ENCODE assay signal across 1 cellular context in the genomic region with DNA sequence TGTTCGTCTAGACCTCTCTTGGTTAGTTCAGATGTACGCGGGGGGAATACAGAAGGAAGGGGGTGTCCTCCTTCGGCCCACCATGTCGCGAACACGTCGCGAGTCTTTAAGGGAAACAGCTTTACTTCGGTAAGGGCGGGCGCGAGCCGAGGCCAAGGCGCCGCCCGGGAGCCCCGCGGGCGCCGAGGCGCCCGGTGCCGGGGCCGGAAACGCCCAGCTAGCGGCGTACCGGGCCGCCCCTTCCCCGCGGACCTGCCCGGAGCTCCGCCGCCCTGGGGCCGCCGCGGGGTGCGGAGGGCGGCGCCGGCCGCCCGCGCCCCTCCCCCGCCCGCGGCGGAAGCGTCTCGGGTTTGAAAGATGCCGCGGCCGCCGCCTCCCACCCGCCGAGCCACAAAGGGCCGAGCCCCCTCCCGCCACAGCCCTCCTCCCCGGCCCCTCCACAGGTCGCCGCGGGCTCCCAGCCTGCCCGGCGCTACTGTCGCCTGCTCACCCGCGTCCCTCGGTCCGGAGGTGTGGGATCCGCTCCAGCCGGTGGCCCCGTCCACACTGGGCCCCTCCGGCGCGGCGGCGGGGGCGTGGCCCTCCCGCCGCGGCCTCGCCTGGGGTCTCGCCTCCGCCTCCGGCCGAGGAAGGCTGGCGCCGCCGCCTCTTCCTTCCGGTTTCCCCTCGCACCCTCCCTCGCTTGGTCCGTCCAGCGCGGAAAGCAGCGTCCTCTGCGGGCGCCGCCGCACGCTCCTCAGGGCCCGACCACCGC.
A peak's percentile ranks its signal among the peaks of the same experiment; 100 is the strongest.
TF ChIP-seq lines count a peak whose summit lies in the region.

A gene (minus strand): TSS at position 715 of the 754 bp plus-strand sequence. CDS start 12,156 bp downstream, outside the sequence.

TF ChIP-seq in HEK293, 187 proteins besides CTCF, POLR2A, EP300 and RAD21 (continued from another document and continues in another):
- TF ChIP-seq ZSCAN30 (tag by site-specific recombination; IDR thresholded peaks at IDR 0.05) = peak; percentile 57; the same call in 1 of the 2 replicates
- TF ChIP-seq ZNF600 (tag by site-specific recombination; IDR thresholded peaks at IDR 0.05) = no peak
- TF ChIP-seq, protein P1, sequence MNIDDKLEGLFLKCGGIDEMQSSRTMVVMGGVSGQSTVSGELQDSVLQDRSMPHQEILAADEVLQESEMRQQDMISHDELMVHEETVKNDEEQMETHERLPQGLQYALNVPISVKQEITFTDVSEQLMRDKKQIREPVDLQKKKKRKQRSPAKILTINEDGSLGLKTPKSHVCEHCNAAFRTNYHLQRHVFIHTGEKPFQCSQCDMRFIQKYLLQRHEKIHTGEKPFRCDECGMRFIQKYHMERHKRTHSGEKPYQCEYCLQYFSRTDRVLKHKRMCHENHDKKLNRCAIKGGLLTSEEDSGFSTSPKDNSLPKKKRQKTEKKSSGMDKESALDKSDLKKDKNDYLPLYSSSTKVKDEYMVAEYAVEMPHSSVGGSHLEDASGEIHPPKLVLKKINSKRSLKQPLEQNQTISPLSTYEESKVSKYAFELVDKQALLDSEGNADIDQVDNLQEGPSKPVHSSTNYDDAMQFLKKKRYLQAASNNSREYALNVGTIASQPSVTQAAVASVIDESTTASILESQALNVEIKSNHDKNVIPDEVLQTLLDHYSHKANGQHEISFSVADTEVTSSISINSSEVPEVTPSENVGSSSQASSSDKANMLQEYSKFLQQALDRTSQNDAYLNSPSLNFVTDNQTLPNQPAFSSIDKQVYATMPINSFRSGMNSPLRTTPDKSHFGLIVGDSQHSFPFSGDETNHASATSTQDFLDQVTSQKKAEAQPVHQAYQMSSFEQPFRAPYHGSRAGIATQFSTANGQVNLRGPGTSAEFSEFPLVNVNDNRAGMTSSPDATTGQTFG (tag by site-specific recombination; IDR thresholded peaks at IDR 0.05; ENCODE audit: borderline replicate concordance) = no peak
- TF ChIP-seq ZNF335 (tag by site-specific recombination; conservative IDR thresholded peaks at IDR 0.05) = no peak
- TF ChIP-seq ZNF214 (tag by site-specific recombination; IDR thresholded peaks at IDR 0.05; ENCODE audit: borderline replicate concordance) = no peak
- no peak for TF ChIP-seq ZNF514 (tag by site-specific recombination; IDR thresholded peaks at IDR 0.05)
- TF ChIP-seq ZNF174 (tag by site-specific recombination; IDR thresholded peaks at IDR 0.05) = no peak
- TF ChIP-seq, protein P2, sequence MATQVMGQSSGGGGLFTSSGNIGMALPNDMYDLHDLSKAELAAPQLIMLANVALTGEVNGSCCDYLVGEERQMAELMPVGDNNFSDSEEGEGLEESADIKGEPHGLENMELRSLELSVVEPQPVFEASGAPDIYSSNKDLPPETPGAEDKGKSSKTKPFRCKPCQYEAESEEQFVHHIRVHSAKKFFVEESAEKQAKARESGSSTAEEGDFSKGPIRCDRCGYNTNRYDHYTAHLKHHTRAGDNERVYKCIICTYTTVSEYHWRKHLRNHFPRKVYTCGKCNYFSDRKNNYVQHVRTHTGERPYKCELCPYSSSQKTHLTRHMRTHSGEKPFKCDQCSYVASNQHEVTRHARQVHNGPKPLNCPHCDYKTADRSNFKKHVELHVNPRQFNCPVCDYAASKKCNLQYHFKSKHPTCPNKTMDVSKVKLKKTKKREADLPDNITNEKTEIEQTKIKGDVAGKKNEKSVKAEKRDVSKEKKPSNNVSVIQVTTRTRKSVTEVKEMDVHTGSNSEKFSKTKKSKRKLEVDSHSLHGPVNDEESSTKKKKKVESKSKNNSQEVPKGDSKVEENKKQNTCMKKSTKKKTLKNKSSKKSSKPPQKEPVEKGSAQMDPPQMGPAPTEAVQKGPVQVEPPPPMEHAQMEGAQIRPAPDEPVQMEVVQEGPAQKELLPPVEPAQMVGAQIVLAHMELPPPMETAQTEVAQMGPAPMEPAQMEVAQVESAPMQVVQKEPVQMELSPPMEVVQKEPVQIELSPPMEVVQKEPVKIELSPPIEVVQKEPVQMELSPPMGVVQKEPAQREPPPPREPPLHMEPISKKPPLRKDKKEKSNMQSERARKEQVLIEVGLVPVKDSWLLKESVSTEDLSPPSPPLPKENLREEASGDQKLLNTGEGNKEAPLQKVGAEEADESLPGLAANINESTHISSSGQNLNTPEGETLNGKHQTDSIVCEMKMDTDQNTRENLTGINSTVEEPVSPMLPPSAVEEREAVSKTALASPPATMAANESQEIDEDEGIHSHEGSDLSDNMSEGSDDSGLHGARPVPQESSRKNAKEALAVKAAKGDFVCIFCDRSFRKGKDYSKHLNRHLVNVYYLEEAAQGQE (tag by site-specific recombination; IDR thresholded peaks at IDR 0.05) = no peak
- TF ChIP-seq, protein P3, sequence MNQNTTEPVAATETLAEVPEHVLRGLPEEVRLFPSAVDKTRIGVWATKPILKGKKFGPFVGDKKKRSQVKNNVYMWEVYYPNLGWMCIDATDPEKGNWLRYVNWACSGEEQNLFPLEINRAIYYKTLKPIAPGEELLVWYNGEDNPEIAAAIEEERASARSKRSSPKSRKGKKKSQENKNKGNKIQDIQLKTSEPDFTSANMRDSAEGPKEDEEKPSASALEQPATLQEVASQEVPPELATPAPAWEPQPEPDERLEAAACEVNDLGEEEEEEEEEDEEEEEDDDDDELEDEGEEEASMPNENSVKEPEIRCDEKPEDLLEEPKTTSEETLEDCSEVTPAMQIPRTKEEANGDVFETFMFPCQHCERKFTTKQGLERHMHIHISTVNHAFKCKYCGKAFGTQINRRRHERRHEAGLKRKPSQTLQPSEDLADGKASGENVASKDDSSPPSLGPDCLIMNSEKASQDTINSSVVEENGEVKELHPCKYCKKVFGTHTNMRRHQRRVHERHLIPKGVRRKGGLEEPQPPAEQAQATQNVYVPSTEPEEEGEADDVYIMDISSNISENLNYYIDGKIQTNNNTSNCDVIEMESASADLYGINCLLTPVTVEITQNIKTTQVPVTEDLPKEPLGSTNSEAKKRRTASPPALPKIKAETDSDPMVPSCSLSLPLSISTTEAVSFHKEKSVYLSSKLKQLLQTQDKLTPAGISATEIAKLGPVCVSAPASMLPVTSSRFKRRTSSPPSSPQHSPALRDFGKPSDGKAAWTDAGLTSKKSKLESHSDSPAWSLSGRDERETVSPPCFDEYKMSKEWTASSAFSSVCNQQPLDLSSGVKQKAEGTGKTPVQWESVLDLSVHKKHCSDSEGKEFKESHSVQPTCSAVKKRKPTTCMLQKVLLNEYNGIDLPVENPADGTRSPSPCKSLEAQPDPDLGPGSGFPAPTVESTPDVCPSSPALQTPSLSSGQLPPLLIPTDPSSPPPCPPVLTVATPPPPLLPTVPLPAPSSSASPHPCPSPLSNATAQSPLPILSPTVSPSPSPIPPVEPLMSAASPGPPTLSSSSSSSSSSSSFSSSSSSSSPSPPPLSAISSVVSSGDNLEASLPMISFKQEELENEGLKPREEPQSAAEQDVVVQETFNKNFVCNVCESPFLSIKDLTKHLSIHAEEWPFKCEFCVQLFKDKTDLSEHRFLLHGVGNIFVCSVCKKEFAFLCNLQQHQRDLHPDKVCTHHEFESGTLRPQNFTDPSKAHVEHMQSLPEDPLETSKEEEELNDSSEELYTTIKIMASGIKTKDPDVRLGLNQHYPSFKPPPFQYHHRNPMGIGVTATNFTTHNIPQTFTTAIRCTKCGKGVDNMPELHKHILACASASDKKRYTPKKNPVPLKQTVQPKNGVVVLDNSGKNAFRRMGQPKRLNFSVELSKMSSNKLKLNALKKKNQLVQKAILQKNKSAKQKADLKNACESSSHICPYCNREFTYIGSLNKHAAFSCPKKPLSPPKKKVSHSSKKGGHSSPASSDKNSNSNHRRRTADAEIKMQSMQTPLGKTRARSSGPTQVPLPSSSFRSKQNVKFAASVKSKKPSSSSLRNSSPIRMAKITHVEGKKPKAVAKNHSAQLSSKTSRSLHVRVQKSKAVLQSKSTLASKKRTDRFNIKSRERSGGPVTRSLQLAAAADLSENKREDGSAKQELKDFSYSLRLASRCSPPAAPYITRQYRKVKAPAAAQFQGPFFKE (tag by site-specific recombination; IDR thresholded peaks at IDR 0.05; ENCODE audit: borderline replicate concordance) = no peak
- no peak for TF ChIP-seq ZNF366 (tag by site-specific recombination; conservative IDR thresholded peaks at IDR 0.05)
- no peak for TF ChIP-seq ZNF394 (tag by site-specific recombination; IDR thresholded peaks at IDR 0.05; ENCODE audit: borderline replicate concordance)
- no peak for TF ChIP-seq ZBTB7A (tag by site-specific recombination; IDR thresholded peaks at IDR 0.05; ENCODE audit: low read depth)
- no peak for TF ChIP-seq ZNF391 (tag by site-specific recombination; IDR thresholded peaks at IDR 0.05; ENCODE audit: borderline replicate concordance, low read depth)
- TF ChIP-seq SALL2 (tag by site-specific recombination; IDR thresholded peaks at IDR 0.05; ENCODE audit: borderline replicate concordance) = no peak
- TF ChIP-seq ZIC2 (tag by site-specific recombination; IDR thresholded peaks at IDR 0.05) = peak; percentile 41; the same call in 1 of the 2 replicates
- peak; percentile 47; the same call in 1 of the 2 replicates for TF ChIP-seq KLF8 (tag by site-specific recombination; IDR thresholded peaks at IDR 0.05)
- TF ChIP-seq, protein P4, sequence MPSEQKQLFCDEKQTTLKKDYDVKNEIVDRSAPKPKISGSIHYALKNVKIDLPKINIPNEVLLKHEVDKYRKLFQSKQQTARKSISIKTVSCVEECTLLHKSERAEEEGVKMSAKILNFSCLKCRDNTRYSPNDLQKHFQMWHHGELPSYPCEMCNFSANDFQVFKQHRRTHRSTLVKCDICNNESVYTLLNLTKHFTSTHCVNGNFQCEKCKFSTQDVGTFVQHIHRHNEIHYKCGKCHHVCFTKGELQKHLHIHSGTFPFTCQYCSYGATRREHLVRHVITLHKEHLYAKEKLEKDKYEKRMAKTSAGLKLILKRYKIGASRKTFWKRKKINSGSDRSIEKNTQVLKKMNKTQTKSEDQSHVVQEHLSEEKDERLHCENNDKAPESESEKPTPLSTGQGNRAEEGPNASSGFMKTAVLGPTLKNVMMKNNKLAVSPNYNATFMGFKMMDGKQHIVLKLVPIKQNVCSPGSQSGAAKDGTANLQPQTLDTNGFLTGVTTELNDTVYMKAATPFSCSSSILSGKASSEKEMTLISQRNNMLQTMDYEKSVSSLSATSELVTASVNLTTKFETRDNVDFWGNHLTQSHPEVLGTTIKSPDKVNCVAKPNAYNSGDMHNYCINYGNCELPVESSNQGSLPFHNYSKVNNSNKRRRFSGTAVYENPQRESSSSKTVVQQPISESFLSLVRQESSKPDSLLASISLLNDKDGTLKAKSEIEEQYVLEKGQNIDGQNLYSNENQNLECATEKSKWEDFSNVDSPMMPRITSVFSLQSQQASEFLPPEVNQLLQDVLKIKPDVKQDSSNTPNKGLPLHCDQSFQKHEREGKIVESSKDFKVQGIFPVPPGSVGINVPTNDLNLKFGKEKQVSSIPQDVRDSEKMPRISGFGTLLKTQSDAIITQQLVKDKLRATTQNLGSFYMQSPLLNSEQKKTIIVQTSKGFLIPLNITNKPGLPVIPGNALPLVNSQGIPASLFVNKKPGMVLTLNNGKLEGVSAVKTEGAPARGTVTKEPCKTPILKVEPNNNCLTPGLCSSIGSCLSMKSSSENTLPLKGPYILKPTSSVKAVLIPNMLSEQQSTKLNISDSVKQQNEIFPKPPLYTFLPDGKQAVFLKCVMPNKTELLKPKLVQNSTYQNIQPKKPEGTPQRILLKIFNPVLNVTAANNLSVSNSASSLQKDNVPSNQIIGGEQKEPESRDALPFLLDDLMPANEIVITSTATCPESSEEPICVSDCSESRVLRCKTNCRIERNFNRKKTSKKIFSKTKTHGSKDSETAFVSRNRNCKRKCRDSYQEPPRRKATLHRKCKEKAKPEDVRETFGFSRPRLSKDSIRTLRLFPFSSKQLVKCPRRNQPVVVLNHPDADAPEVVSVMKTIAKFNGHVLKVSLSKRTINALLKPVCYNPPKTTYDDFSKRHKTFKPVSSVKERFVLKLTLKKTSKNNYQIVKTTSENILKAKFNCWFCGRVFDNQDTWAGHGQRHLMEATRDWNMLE (tag by site-specific recombination; conservative IDR thresholded peaks at IDR 0.05; ENCODE audit: low read depth) = no peak
- no peak for TF ChIP-seq ZBTB17 (tag by site-specific recombination; IDR thresholded peaks at IDR 0.05)
- no peak for TF ChIP-seq ZNF175 (tag by site-specific recombination; IDR thresholded peaks at IDR 0.05)
- TF ChIP-seq GLIS2 (tag by site-specific recombination; IDR thresholded peaks at IDR 0.05) = peak; percentile 47; the same call in 1 of the 2 replicates
- no peak for TF ChIP-seq ZNF19 (tag by site-specific recombination; IDR thresholded peaks at IDR 0.05; ENCODE audit: low read depth)
- no peak for TF ChIP-seq ZNF223 (tag by site-specific recombination; IDR thresholded peaks at IDR 0.05)
- TF ChIP-seq, protein P5, sequence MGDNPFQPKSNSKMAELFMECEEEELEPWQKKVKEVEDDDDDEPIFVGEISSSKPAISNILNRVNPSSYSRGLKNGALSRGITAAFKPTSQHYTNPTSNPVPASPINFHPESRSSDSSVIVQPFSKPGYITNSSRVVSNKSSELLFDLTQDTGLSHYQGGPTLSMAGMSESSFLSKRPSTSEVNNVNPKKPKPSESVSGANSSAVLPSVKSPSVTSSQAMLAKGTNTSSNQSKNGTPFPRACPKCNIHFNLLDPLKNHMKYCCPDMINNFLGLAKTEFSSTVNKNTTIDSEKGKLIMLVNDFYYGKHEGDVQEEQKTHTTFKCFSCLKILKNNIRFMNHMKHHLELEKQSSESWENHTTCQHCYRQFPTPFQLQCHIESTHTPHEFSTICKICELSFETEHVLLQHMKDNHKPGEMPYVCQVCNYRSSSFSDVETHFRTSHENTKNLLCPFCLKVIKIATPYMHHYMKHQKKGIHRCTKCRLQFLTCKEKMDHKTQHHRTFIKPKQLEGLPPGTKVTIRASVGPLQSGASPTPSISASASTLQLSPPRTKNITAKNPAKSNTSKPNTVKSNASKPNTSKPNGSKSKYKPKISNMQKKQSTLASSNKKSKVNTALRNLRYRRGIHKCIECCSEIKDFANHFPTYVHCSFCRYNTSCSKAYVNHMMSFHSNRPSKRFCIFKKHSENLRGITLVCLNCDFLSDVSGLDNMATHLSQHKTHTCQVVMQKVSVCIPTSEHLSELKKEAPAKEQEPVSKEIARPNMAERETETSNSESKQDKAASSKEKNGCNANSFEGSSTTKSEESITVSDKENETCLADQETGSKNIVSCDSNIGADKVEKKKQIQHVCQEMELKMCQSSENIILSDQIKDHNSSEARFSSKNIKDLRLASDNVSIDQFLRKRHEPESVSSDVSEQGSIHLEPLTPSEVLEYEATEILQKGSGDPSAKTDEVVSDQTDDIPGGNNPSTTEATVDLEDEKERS (tag by site-specific recombination; IDR thresholded peaks at IDR 0.05) = no peak
- TF ChIP-seq WT1 (tag by site-specific recombination; IDR thresholded peaks at IDR 0.05) = no peak
- no peak for TF ChIP-seq ZNF2 (tag by site-specific recombination; IDR thresholded peaks at IDR 0.05)
- no peak for TF ChIP-seq ZNF354C (tag by site-specific recombination; IDR thresholded peaks at IDR 0.05; ENCODE audit: borderline replicate concordance, low read depth)
- TF ChIP-seq ZNF626 (tag by site-specific recombination; IDR thresholded peaks at IDR 0.05) = no peak
- TF ChIP-seq, protein P6, sequence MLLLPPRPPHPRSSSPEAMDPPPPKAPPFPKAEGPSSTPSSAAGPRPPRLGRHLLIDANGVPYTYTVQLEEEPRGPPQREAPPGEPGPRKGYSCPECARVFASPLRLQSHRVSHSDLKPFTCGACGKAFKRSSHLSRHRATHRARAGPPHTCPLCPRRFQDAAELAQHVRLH (tag by site-specific recombination; IDR thresholded peaks at IDR 0.05) = no peak
- TF ChIP-seq, protein P7, sequence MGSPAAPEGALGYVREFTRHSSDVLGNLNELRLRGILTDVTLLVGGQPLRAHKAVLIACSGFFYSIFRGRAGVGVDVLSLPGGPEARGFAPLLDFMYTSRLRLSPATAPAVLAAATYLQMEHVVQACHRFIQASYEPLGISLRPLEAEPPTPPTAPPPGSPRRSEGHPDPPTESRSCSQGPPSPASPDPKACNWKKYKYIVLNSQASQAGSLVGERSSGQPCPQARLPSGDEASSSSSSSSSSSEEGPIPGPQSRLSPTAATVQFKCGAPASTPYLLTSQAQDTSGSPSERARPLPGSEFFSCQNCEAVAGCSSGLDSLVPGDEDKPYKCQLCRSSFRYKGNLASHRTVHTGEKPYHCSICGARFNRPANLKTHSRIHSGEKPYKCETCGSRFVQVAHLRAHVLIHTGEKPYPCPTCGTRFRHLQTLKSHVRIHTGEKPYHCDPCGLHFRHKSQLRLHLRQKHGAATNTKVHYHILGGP (tag by site-specific recombination; IDR thresholded peaks at IDR 0.05) = no peak
